Comparison of ENCODE assay signal across 10 cellular contexts in genomic region chr17:42845918-42846593, GRCh38. TPM values are rescaled to one million over a fixed set of nuclear protein-coding genes. Genes with fewer than 3 reads are reported as not detected.
DNase-seq lines count a peak whose midpoint lies in the region; ATAC-seq and TF ChIP-seq lines count a peak whose summit lies in the region.
"Had no signal": no experiment of that assay in that cellular context is flagged by ENCODE, and none has a peak within 500 bp of the region (broad histone marks: within the 10 kb centered on the region; RNA-seq: fewer than 3 reads in every experiment).

No MANE protein-coding gene starts in this region.

- WGBS in suprapubic skin, result 66% methylated on average over 6 of the region's 7 CpGs

- H3K36me3 ChIP-seq in cardiac muscle cell (peaks cover 12% of the 10 kb centered on the region), left ventricle myocardium inferior (peaks cover 46% of the 10 kb centered on the region), lower lobe of right lung (peaks cover 44% of the 10 kb centered on the region), suprapubic skin (peaks cover 45% of the 10 kb centered on the region)

- TF ChIP-seq POLR2A in suprapubic skin (IDR thresholded peaks at IDR 0.05), result no peak

- H3K27me3 ChIP-seq in cardiac muscle cell, result no peaks in the 10 kb centered on the region
- no peaks in the 10 kb centered on the region for H3K27me3 ChIP-seq in left ventricle myocardium inferior (ENCODE audit: low read depth)
- no peaks in the 10 kb centered on the region for H3K27me3 ChIP-seq in lower lobe of right lung (ENCODE audit: low read depth)
- no peaks in the 10 kb centered on the region for H3K27me3 ChIP-seq in suprapubic skin

- H3K4me1 ChIP-seq in cardiac muscle cell (ENCODE audit: low read depth), result peaks cover 6% of the 10 kb centered on the region
- peaks cover 37% of the 10 kb centered on the region for H3K4me1 ChIP-seq in left ventricle myocardium inferior
- H3K4me1 ChIP-seq in lower lobe of right lung, result peaks cover 61% of the 10 kb centered on the region
- H3K4me1 ChIP-seq in suprapubic skin, result peaks cover 24% of the 10 kb centered on the region

- DNase-seq in cardiac muscle cell (ENCODE audit: low read depth in 1 of 2, low spot score in 1 of 2) (no peak), left ventricle myocardium inferior (no peak), lower lobe of right lung (no peak), suprapubic skin (ENCODE audit: low spot score in 2 of 2) (no peak), middle frontal gyrus (ENCODE audit: extremely low spot score, low spot score) (no peak), NCI-H187 treated with DMSO at 0.1 percent for 48 hours (lab: John Stamatoyannopoulos, UW) (no peak), occipital lobe (lab: John Stamatoyannopoulos, UW) (no peak)
- peak; percentile 14 for DNase-seq in activated CD8-positive, alpha-beta memory T cell treated with anti-CD3 and anti-CD28 coated beads, Interleukin-2, amount 50 U/mL, for 24 hours (ENCODE audit: extremely low read depth)
- DNase-seq: CD8-positive, alpha-beta T cell; posterior cingulate gyrus had no signal

- TF ChIP-seq EP300 in suprapubic skin (IDR thresholded peaks at IDR 0.05), result no peak

- TF ChIP-seq CTCF in cardiac muscle cell (IDR thresholded peaks at IDR 0.05; ENCODE audit: low read depth, low read length), result no peak
- TF ChIP-seq CTCF in left ventricle myocardium inferior (IDR thresholded peaks at IDR 0.05; ENCODE audit: borderline replicate concordance), result no peak
- no peak for TF ChIP-seq CTCF in lower lobe of right lung (IDR thresholded peaks at IDR 0.05)
- TF ChIP-seq CTCF in suprapubic skin (IDR thresholded peaks at IDR 0.05), result no peak

- no peak overlapping the region for H3K4me3 ChIP-seq in cardiac muscle cell
- no peak overlapping the region for H3K4me3 ChIP-seq in left ventricle myocardium inferior
- no peak overlapping the region for H3K4me3 ChIP-seq in lower lobe of right lung
- no peak overlapping the region for H3K4me3 ChIP-seq in suprapubic skin

- intact Hi-C loops in left ventricle myocardium inferior (cut with micrococcal nuclease) (no loop called here), lower lobe of right lung (cut with DNase I) (loop anchor here (10.0 kb wide), 1 partner anchor 89 kb away; no protein-coding TSS in a partner anchor)

- H3K9me3 ChIP-seq in cardiac muscle cell (ENCODE audit: low read depth) (no peaks in the 10 kb centered on the region), left ventricle myocardium inferior (replicated peaks) (no peaks in the 10 kb centered on the region), lower lobe of right lung (no peaks in the 10 kb centered on the region), suprapubic skin (no peaks in the 10 kb centered on the region)

- ATAC-seq in lower lobe of right lung, result peak; percentile 54 to 63
- ATAC-seq: CD8-positive, alpha-beta T cell had no signal

- H3K27ac ChIP-seq in cardiac muscle cell, result peak overlapping the region; percentile 35
- H3K27ac ChIP-seq in left ventricle myocardium inferior (replicated peaks), result no peak overlapping the region
- H3K27ac ChIP-seq in lower lobe of right lung, result peak overlapping the region; percentile 56
- peak overlapping the region; percentile 31 for H3K27ac ChIP-seq in suprapubic skin

RNA-seq across cellular contexts. Expression of gene AOC2, which starts 1.7 kb away (rescaled TPM):
- total RNA-seq in cardiac muscle cell, result 2.5 and 5.6 TPM in 2 replicates
- 2.4 and 4.8 TPM in 2 replicates for polyA plus RNA-seq in cardiac muscle cell
- total RNA-seq in left ventricle myocardium inferior, result 0.44 TPM
- 2.1 TPM for total RNA-seq in lower lobe of right lung
- 1 to 10 TPM in 3 of 4 donors, under 1 TPM in 1; 0.64 to 5.5 (median 2.1) TPM for total RNA-seq in suprapubic skin
- total RNA-seq in occipital lobe, result 0.78 TPM

RNA-seq across cellular contexts. Expression of gene AOC3, which starts 4.9 kb away (rescaled TPM):
- total RNA-seq in cardiac muscle cell (2.3 and 5.2 TPM in 2 replicates), left ventricle myocardium inferior (7.6 TPM), lower lobe of right lung (160 TPM), suprapubic skin (10 to 100 TPM in 2 of 4 donors, 1 to 10 TPM in 2; 7.6 to 12.7 (median 11.0) TPM), occipital lobe (0.16 TPM)
- polyA plus RNA-seq in cardiac muscle cell, result 2.6 and 3.4 TPM in 2 replicates

RNA-seq across cellular contexts. Expression of gene PSME3, which starts 12.9 kb away (rescaled TPM):
- 59.4 and 72.3 TPM in 2 replicates for total RNA-seq in cardiac muscle cell
- polyA plus RNA-seq in cardiac muscle cell, result 77.0 and 104 TPM in 2 replicates
- 62.6 TPM for total RNA-seq in left ventricle myocardium inferior
- 81.6 TPM for total RNA-seq in lower lobe of right lung
- 100 to 1,000 TPM in 1 of 4 donors, 10 to 100 TPM in 3; 47.0 to 106 (median 82.8) TPM for total RNA-seq in suprapubic skin
- 39.8 TPM for total RNA-seq in occipital lobe

RNA-seq across cellular contexts. Expression of gene BECN1, which starts 22.0 kb away (rescaled TPM):
- total RNA-seq in cardiac muscle cell (64.5 and 112 TPM in 2 replicates), left ventricle myocardium inferior (80.8 TPM), lower lobe of right lung (65.3 TPM), suprapubic skin (100 to 1,000 TPM in 3 of 4 donors, 10 to 100 TPM in 1; 81.3 to 133 (median 104) TPM), occipital lobe (57.7 TPM)
- polyA plus RNA-seq in cardiac muscle cell, result 65.2 and 71.5 TPM in 2 replicates

RNA-seq across cellular contexts. Expression of gene CNTD1, which starts 47.4 kb away (rescaled TPM):
- total RNA-seq in cardiac muscle cell, result 0.27 TPM in 1 of 2 replicates, not detected in the other
- 2.5 and 3.9 TPM in 2 replicates for polyA plus RNA-seq in cardiac muscle cell
- not detected for total RNA-seq in left ventricle myocardium inferior
- total RNA-seq in lower lobe of right lung, result 1.6 TPM
- total RNA-seq in suprapubic skin, result under 1 TPM in 1 of 4 donors, not detected in 3; 0.42 TPM
- total RNA-seq in occipital lobe, result 0.47 TPM
- total RNA-seq: CD8-positive, alpha-beta T cell had no signal

Comparison
In these comparisons a context has a peak if more than half of its experiments do, and no peak if none do; other contexts are left out.
1. RNA of gene AOC3, which starts 4.9 kb away (total RNA-seq): 160 TPM in lower lobe of right lung (single experiment); 7.6 to 12.7 TPM in suprapubic skin, 7.6 TPM in left ventricle myocardium inferior (single experiment), 2.3 to 5.2 TPM in cardiac muscle cell and 0.16 TPM in occipital lobe (single experiment); every median in the first group is over 10 times any median in the second.